11 cellular contexts compared by ENCODE assay signal in genomic region chr16:50634090-50634489, GRCh38. TPM values are rescaled to one million over a fixed set of nuclear protein-coding genes. Genes with fewer than 3 reads are reported as not detected.
"Had no signal": no experiment of that assay in that cellular context is flagged by ENCODE, and none has a peak within 500 bp of the region (broad histone marks: within the 10 kb centered on the region; RNA-seq: fewer than 3 reads in every experiment).

No MANE protein-coding gene starts in this region.

- H3K9me3 ChIP-seq: HAP-1 had no signal

- H3K9ac ChIP-seq: GM23248 had no signal

- H3K4me3 Mint-ChIP-seq: HFFc6 had no signal

- H3K27ac ChIP-seq: GM23248, HL-60 had no signal

- H2AFZ ChIP-seq: GM23248 had no signal

- DNase-seq: GM23248, GOT3, H7, HFFc6, IMR-90 had no signal

- H3K27ac Mint-ChIP-seq: HFFc6 had no signal

- H3K36me3 ChIP-seq: HAP-1 had no signal

- ATAC-seq: HCT116, K562 had no signal

- H3K4me3 ChIP-seq: GM23248, HAP-1, K562 had no signal

- H3K9me3 Mint-ChIP-seq: HFFc6 had no signal

- H3K4me1 ChIP-seq: HAP-1 had no signal

RNA-seq across cellular contexts. Expression of gene SNX20, which starts 47.0 kb away (rescaled TPM):
- total RNA-seq: GM23248, H4, H7, HFFc6, HT1080, IMR-90 had no signal

RNA-seq across cellular contexts. Expression of gene NOD2, which starts 59.3 kb away (rescaled TPM):
- total RNA-seq: GM23248, H4, H7, HFFc6, HT1080, IMR-90 had no signal
